ENCODE assay signal across 8 cellular contexts in genomic region chr7:130890176-130891020, GRCh38.
DNase-seq lines count a peak whose midpoint lies in the region; ATAC-seq and TF ChIP-seq lines count a peak whose summit lies in the region.
"Had no signal": no experiment of that assay in that cellular context is flagged by ENCODE, and none has a peak within 500 bp of the region (broad histone marks: within the 10 kb centered on the region; RNA-seq: fewer than 3 reads in every experiment).

No MANE protein-coding gene starts in this region.

- in situ Hi-C loops in KBM-7 (cut with MboI; ENCODE audit: low pct_unique_long_range_greater_than_20kb, low sequenced_read_pairs) = no loop called here

- no peak for DNase-seq in PC-3
- peak in 1 of 2 donors; percentile 70 for DNase-seq in ascending aorta (ENCODE audit: low spot score in 2 of 2)
- DNase-seq in iris pigment epithelial cell (ENCODE audit: low read depth) = peak; percentile 82
- DNase-seq in stromal cell of bone marrow (ENCODE audit: low read depth) = peak; percentile 39
- DNase-seq in NCI-H2081 (lab: John Stamatoyannopoulos, UW) = no peak
- DNase-seq in KBM-7 = no peak
- DNase-seq: NCI-H2107 had no signal

- BruUV-seq in PC-3 (replicated peaks; lab: Mats Ljungman, UMichigan) = no TSS peak

- peaks cover 27% of the 10 kb centered on the region for H3F3A ChIP-seq in PC-3 (ENCODE audit: low read length, unreplicated experiment)

- POLR2A ChIA-PET in PC-3 (lab: Charles Lee; ENCODE audit: unreplicated experiment) = interaction anchor here (0.5 to 0.6 kb wide), 2 partner anchors 24 to 45 kb away, joined by 3 read pairs; no protein-coding TSS in a partner anchor

- H3K27ac ChIP-seq in PC-3 (ENCODE audit: low read length) (peak overlapping the region; percentile 86), ascending aorta (peak overlapping the region; percentile 95 to 97)

- H3K4me2 ChIP-seq in PC-3 (ENCODE audit: low read length) = peak overlapping the region; percentile 65

- peaks cover 85% of the 10 kb centered on the region for H3K4me1 ChIP-seq in PC-3 (ENCODE audit: insufficient read depth, low read length)
- H3K4me1 ChIP-seq in ascending aorta = peaks cover 16 to 56% of the 10 kb centered on the region in 2 donors

- H3K27me3 ChIP-seq in PC-3 (ENCODE audit: low read length) = no peaks in the 10 kb centered on the region
- no peaks in the 10 kb centered on the region for H3K27me3 ChIP-seq in ascending aorta

- H3K9ac ChIP-seq in PC-3 (ENCODE audit: low read length) = peak overlapping the region; percentile 49

- no peak overlapping the region for H3K4me3 ChIP-seq in PC-3 (ENCODE audit: low read length)
- H3K4me3 ChIP-seq in ascending aorta = peak overlapping the region; percentile 10 to 49

- CTCF ChIA-PET in PC-3 (lab: Charles Lee) = no interaction called here

- H3K9me3 ChIP-seq in PC-3 (ENCODE audit: low read length) (no peaks in the 10 kb centered on the region), ascending aorta (no peaks in the 10 kb centered on the region)

- H3K9me2 ChIP-seq in PC-3 (replicated peaks; ENCODE audit: low read length) = no peaks in the 10 kb centered on the region

- no peak for TF ChIP-seq CTCF in PC-3 (conservative IDR thresholded peaks at IDR 0.05; ENCODE audit: low read depth, low read length)
- TF ChIP-seq CTCF in ascending aorta (IDR thresholded peaks at IDR 0.05) = no peak

- intact Hi-C loops in PC-3 (cut with micrococcal nuclease) (loop anchor here (5.0 kb wide), 1 partner anchor 53 kb away; no protein-coding TSS in a partner anchor), ascending aorta (cut with DNase I) (loop anchor here (10.0 kb wide), 5 partner anchors 394 to 1026 kb away; partner anchors contain the start of genes MKLN1 and UBE2H)

- ATAC-seq in PC-3 = no peak
- ATAC-seq in GM21723 (IDR thresholded peaks at IDR 0.05; ENCODE audit: unreplicated experiment) = no peak

- H3K36me3 ChIP-seq in PC-3 (ENCODE audit: low read depth, low read length) = peaks cover 63% of the 10 kb centered on the region
- H3K36me3 ChIP-seq in ascending aorta = peaks cover 9 to 21% of the 10 kb centered on the region in 2 donors

- peaks cover 27% of the 10 kb centered on the region for H4K20me1 ChIP-seq in PC-3 (ENCODE audit: low read length)

- H3K79me2 ChIP-seq in PC-3 (ENCODE audit: low read length) = peaks cover 95% of the 10 kb centered on the region

- H2AFZ ChIP-seq in PC-3 (ENCODE audit: low read length) = no peak overlapping the region

Comparison
In these comparisons a context has a peak if more than half of its experiments do, and no peak if none do; other contexts are left out.
1. DNase-seq: peak in iris pigment epithelial cell (single experiment) and stromal cell of bone marrow (single experiment); none in PC-3 (single experiment), NCI-H2081 (0 of 2) and KBM-7 (single experiment).